24 cellular contexts compared by ENCODE assay signal in the genomic region with DNA sequence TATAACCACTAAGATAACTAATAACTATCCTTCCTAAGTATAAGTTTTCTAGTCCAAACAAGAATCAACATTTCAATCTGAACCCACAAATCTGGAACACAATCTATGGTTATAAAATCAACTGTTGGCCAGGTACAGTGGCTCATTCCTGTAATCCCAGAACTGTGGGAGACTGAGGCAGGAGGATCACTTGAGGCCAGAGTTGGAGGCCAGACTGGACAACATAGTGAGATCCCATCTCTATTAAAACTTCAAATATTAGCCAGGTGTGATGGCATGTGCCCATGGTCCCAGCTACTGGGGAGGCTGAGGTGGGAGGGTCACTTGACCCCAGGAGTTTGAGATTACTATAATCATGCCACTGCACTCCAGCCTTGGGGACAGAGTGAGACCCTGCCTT.
"Had no signal": no experiment of that assay in that cellular context is flagged by ENCODE, and none has a peak within 500 bp of the region (broad histone marks: within the 10 kb centered on the region; RNA-seq: fewer than 3 reads in every experiment).

No MANE protein-coding gene starts in this region.

- FAIRE-seq: RCC 7860 had no signal

- DNase-seq: Karpas-422, KBM-7, MG63, NCI-H1092, NCI-H1105 treated with DMSO at 0.1 percent for 48 hours, NCI-H1417 treated with DMSO at 0.1 percent for 48 hours, NCI-H146, NCI-H187, NCI-H2029, NCI-H2081 treated with DMSO at 0.1 percent for 48 hours, NCI-H2171, NCI-H226, NCI-H446, NCI-H510A, NCI-H524 treated with DMSO at 0.1 percent for 48 hours, NCI-H69, NCI-H774, Right ventricle myocardium superior, RPMI8226, SIG-M5 had no signal

- H3K4me3 Mint-ChIP-seq: IgD-negative memory B cell had no signal

- H3K27me3 ChIP-seq: MG63, SJSA1 had no signal

- H3K27me3 Mint-ChIP-seq: IgD-negative memory B cell had no signal

- H3K27ac ChIP-seq: SJSA1, SK-N-MC had no signal

- H3K27ac Mint-ChIP-seq: IgD-negative memory B cell had no signal

- H3K4me1 ChIP-seq: SJSA1 had no signal

- H3K9me3 ChIP-seq: MG63, SJSA1 had no signal

- H3K9me3 Mint-ChIP-seq: IgD-negative memory B cell had no signal

- H3K4me3 ChIP-seq: MG63, SJSA1, SK-N-MC had no signal
